Comparison of ENCODE assay signal across 2 cellular contexts in genomic region chr2:20439193-20439475, GRCh38.
TF ChIP-seq lines count a peak whose summit lies in the region.

No MANE protein-coding gene starts in this region.

TF ChIP-seq in HCT116, 20 proteins besides CTCF, POLR2A, EP300 and RAD21:
- TF ChIP-seq ZNF274 (IDR thresholded peaks at IDR 0.05; ENCODE audit: low read depth, low read length) (no peak), EZH2phosphoT487 (IDR thresholded peaks at IDR 0.05; ENCODE audit: borderline replicate concordance) (no peak), ZBTB33 (IDR thresholded peaks at IDR 0.05; ENCODE audit: extremely low read depth, insufficient replicate concordance, low read length) (no peak), JUND (IDR thresholded peaks at IDR 0.05) (0 out of 2 replicates have a peak, but pooled peaks have one; percentile 20), FOSL1 (IDR thresholded peaks at IDR 0.05; ENCODE audit: low read depth) (peak; percentile 29), ZFX (IDR thresholded peaks at IDR 0.05) (no peak), MAX (IDR thresholded peaks at IDR 0.05) (no peak), EZH2 (IDR thresholded peaks at IDR 0.05) (no peak), CBX3 (IDR thresholded peaks at IDR 0.05; ENCODE audit: low read depth) (no peak), POLR2AphosphoS5 (IDR thresholded peaks at IDR 0.05; ENCODE audit: low read depth, low read length) (no peak), TCF7L2 (IDR thresholded peaks at IDR 0.05; ENCODE audit: borderline replicate concordance, extremely low read depth, insufficient read depth, insufficient read length) (no peak), EGR1 (IDR thresholded peaks at IDR 0.05; ENCODE audit: low read depth) (no peak), ELF1 (IDR thresholded peaks at IDR 0.05; ENCODE audit: borderline replicate concordance, low read depth) (no peak), CEBPB (IDR thresholded peaks at IDR 0.05; ENCODE audit: low read depth) (no peak), SP1 (IDR thresholded peaks at IDR 0.05; ENCODE audit: low read depth) (peak; percentile 10; the same call in 1 of the 2 replicates), YY1 (IDR thresholded peaks at IDR 0.05; ENCODE audit: extremely low read depth, insufficient replicate concordance, low read depth, low read length) (no peak), ATF3 (IDR thresholded peaks at IDR 0.05) (no peak), REST (IDR thresholded peaks at IDR 0.05; ENCODE audit: low read depth) (no peak), SIN3A (IDR thresholded peaks at IDR 0.05; ENCODE audit: low read depth) (no peak), SRF (IDR thresholded peaks at IDR 0.05; ENCODE audit: low read depth) (no peak)

TF ChIP-seq in HEK293T, 16 proteins besides CTCF, POLR2A, EP300 and RAD21:
- TF ChIP-seq SP1 (IDR thresholded peaks at IDR 0.05) = no peak
- TF ChIP-seq NFRKB (IDR thresholded peaks at IDR 0.05) = no peak
- no peak for TF ChIP-seq FOXA1 (IDR thresholded peaks at IDR 0.05)
- TF ChIP-seq ZNF384 (IDR thresholded peaks at IDR 0.05) = no peak
- TF ChIP-seq FOXK2 (IDR thresholded peaks at IDR 0.05) = no peak
- TF ChIP-seq TARDBP (IDR thresholded peaks at IDR 0.05) = no peak
- no peak for TF ChIP-seq LEF1 (IDR thresholded peaks at IDR 0.05; ENCODE audit: borderline replicate concordance)
- TF ChIP-seq CTBP1 (IDR thresholded peaks at IDR 0.05; ENCODE audit: borderline replicate concordance) = no peak
- no peak for TF ChIP-seq SUZ12 (IDR thresholded peaks at IDR 0.05)
- TF ChIP-seq BHLHE40 (IDR thresholded peaks at IDR 0.05; ENCODE audit: borderline replicate concordance) = no peak
- TF ChIP-seq ARNT (IDR thresholded peaks at IDR 0.05) = no peak
- no peak for TF ChIP-seq FOXM1 (IDR thresholded peaks at IDR 0.05; ENCODE audit: borderline replicate concordance)
TF ChIP-seq in HEK293T: peak in this region for 0.
